In genomic region chr2:234164499-234165409, GRCh38 we compare ENCODE assay signal across 11 cellular contexts.
A peak's percentile ranks its signal among the peaks of the same experiment; 100 is the strongest.
DNase-seq lines count a peak whose midpoint lies in the region; ATAC-seq, FAIRE-seq and TF ChIP-seq lines count a peak whose summit lies in the region.
"Had no signal": no experiment of that assay in that cellular context is flagged by ENCODE, and none has a peak within 500 bp of the region (broad histone marks: within the 10 kb centered on the region; RNA-seq: fewer than 3 reads in every experiment).

No MANE protein-coding gene starts in this region.

- no peak for TF ChIP-seq CTCF in heart left ventricle (IDR thresholded peaks at IDR 0.05)

- no peaks in the 10 kb centered on the region for H3K9me3 ChIP-seq in heart left ventricle

- intact Hi-C loops in heart left ventricle (cut with DNase I), result no loop called here

- H3K27me3 Mint-ChIP-seq in activated naive CD8-positive, alpha-beta T cell treated with anti-CD3 and anti-CD28 coated beads for 36 hours, result no peaks in the 10 kb centered on the region

- no peaks in the 10 kb centered on the region for H3K36me3 ChIP-seq in heart left ventricle

- H3K4me3 ChIP-seq in heart left ventricle, result no peak overlapping the region

- 73 to 81% (median 76%) methylated on average over 14 to 19 of the region's 19 CpGs for WGBS in heart left ventricle, 4 donors

- H3K27ac Mint-ChIP-seq in activated naive CD8-positive, alpha-beta T cell treated with anti-CD3 and anti-CD28 coated beads for 36 hours, result no peak overlapping the region
- H3K27ac Mint-ChIP-seq: endodermal cell had no signal

- FAIRE-seq in GM12892 (lab: Jason Lieb, UNC), result no peak
- FAIRE-seq: G401.6, TTC549 had no signal

- ATAC-seq in GM18868 (IDR thresholded peaks at IDR 0.05; ENCODE audit: unreplicated experiment) (peak; percentile 88), heart left ventricle (no peak)

- H3K27ac ChIP-seq in heart left ventricle, result no peak overlapping the region

- H3K4me3 Mint-ChIP-seq in activated naive CD8-positive, alpha-beta T cell treated with anti-CD3 and anti-CD28 coated beads for 36 hours, result no peak overlapping the region
- H3K4me3 Mint-ChIP-seq: endodermal cell had no signal

- peaks cover 0 to 6% (median 0%) of the 10 kb centered on the region in 9 donors for H3K27me3 ChIP-seq in heart left ventricle

- H3K4me1 Mint-ChIP-seq in activated naive CD8-positive, alpha-beta T cell treated with anti-CD3 and anti-CD28 coated beads for 36 hours, result peaks cover 16% of the 10 kb centered on the region

- DNase-seq in T-helper 1 cell (peak in 4 of 5 donors; percentile 23 to 59 (median 28)), GM12892 (ENCODE audit: insufficient read length) (no peak), NCI-H510A (lab: John Stamatoyannopoulos, UW) (no peak), heart left ventricle (no peak), NCI-H526 (lab: John Stamatoyannopoulos, UW) (no peak)
- DNase-seq in activated naive CD8-positive, alpha-beta T cell treated with anti-CD3 and anti-CD28 coated beads for 36 hours, result peak; percentile 18
- peak; percentile 6 for DNase-seq in stimulated activated CD4-positive, alpha-beta T cell treated with anti-CD3 and anti-CD28 coated beads, Interleukin-2, amount 100 ng/mL, for 4 hours (ENCODE audit: low read depth)
- DNase-seq: endodermal cell had no signal

- peaks cover 0 to 4% (median 0%) of the 10 kb centered on the region in 12 donors for H3K4me1 ChIP-seq in heart left ventricle

- H3K9me3 Mint-ChIP-seq in activated naive CD8-positive, alpha-beta T cell treated with anti-CD3 and anti-CD28 coated beads for 36 hours, result no peaks in the 10 kb centered on the region
- H3K9me3 Mint-ChIP-seq: endodermal cell had no signal

- TF ChIP-seq POLR2A in GM12892 (IDR thresholded peaks at IDR 0.05; ENCODE audit: low read depth, low read length) (no peak), heart left ventricle (IDR thresholded peaks at IDR 0.05) (no peak)

- no peaks in the 10 kb centered on the region for H3K36me3 Mint-ChIP-seq in activated naive CD8-positive, alpha-beta T cell treated with anti-CD3 and anti-CD28 coated beads for 36 hours

Comparison
In these comparisons a context has a peak if more than half of its experiments do, and no peak if none do; other contexts are left out.
1. DNase-seq: peak in T-helper 1 cell (4 of 5), activated naive CD8-positive, alpha-beta T cell treated with anti-CD3 and anti-CD28 coated beads for 36 hours (single experiment) and stimulated activated CD4-positive, alpha-beta T cell treated with anti-CD3 and anti-CD28 coated beads, Interleukin-2, amount 100 ng/mL, for 4 hours (single experiment); none in GM12892 (single experiment), NCI-H510A (single experiment), heart left ventricle (0 of 5) and NCI-H526 (0 of 2).